Comparison of ENCODE assay signal across 17 cellular contexts in the genomic region with DNA sequence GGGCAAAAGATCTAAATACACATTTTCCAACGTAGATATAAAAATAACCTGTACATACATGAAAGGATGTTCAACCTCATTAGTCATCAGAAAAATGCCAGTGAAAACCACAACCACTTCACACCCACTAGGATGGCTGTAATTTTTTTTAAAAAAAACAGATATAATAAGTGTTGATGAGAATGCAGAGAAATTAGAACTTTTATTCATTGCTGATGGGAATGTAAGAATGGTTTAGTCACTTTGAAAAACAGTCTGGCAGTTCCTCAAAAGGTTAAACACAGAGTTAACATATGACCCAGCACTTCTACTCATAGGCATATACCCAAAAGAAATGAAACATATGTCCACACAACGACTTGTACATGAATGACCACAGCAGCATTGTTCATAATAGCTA. TPM values are rescaled to one million over a fixed set of nuclear protein-coding genes. Genes with fewer than 3 reads are reported as not detected.
DNase-seq lines count a peak whose midpoint lies in the region; ATAC-seq, FAIRE-seq and TF ChIP-seq lines count a peak whose summit lies in the region.
"Had no signal": no experiment of that assay in that cellular context is flagged by ENCODE, and none has a peak within 500 bp of the region (broad histone marks: within the 10 kb centered on the region; RNA-seq: fewer than 3 reads in every experiment).

No MANE protein-coding gene starts in this region.

- H3K4me3 ChIP-seq in mammary epithelial cell (replicated peaks in 1 of 3; ENCODE audit: insufficient read depth in 1 of 3, low read depth in 2 of 3, low read length in 3 of 3) (no peak overlapping the region), small intestine (ENCODE audit: low read depth in 1 of 2, low read length in 2 of 2) (no peak overlapping the region)
- H3K4me3 ChIP-seq: lower lobe of right lung, SJSA1 had no signal

- H3K27me3 Mint-ChIP-seq in activated naive CD4-positive, alpha-beta T cell treated with anti-CD3 and anti-CD28 coated beads for 36 hours (ENCODE audit: low read depth) = no peaks in the 10 kb centered on the region
- H3K27me3 Mint-ChIP-seq in T-helper 1 cell treated with Interleukin-12 subunit alpha and Interleukin-12 subunit beta and Interleukin-4 antibody, amounts not matched to agents 30 μg/mL and 1 μg/mL, for 36 hours (ENCODE audit: low read depth) = no peaks in the 10 kb centered on the region

- H3K36me3 Mint-ChIP-seq in activated naive CD4-positive, alpha-beta T cell treated with anti-CD3 and anti-CD28 coated beads for 36 hours (ENCODE audit: low read depth) = peaks cover 44% of the 10 kb centered on the region
- peaks cover 54% of the 10 kb centered on the region for H3K36me3 Mint-ChIP-seq in T-helper 1 cell treated with Interleukin-12 subunit alpha and Interleukin-12 subunit beta and Interleukin-4 antibody, amounts not matched to agents 30 μg/mL and 1 μg/mL, for 36 hours (ENCODE audit: low read depth)

- CTCF ChIA-PET in activated naive CD4-positive, alpha-beta T cell treated with anti-CD3 and anti-CD28 coated beads for 36 hours (lab: Charles Lee) = interaction anchor here (1.1 to 1.2 kb wide), 2 partner anchors 19 to 35 kb away, joined by 3 read pairs; no protein-coding TSS in a partner anchor
- CTCF ChIA-PET in mammary epithelial cell (lab: Charles Lee; ENCODE audit: low non-redundant PET) = no interaction called here

- no peak for TF ChIP-seq CTCF in mammary epithelial cell (conservative IDR thresholded peaks at IDR 0.05 in 1 of 2, IDR thresholded peaks at IDR 0.05 in 1 of 2; ENCODE audit: extremely low read depth in 1 of 2, insufficient read depth in 1 of 2, low read depth in 1 of 2, low read length in 2 of 2)

- H3K27me3 ChIP-seq in mammary epithelial cell (ENCODE audit: insufficient read depth, low read length) (no peaks in the 10 kb centered on the region), small intestine (ENCODE audit: control insufficient read depth in 2 of 2, insufficient read depth in 2 of 2, low read length in 2 of 2) (no peaks in the 10 kb centered on the region)
- H3K27me3 ChIP-seq: SJSA1 had no signal

- WGBS in mammary epithelial cell (ENCODE audit: low coverage, missing lambda C conversion rate) = 6% methylated on average over 2 of the region's 2 CpGs
- 58 to 74% (median 67%) methylated on average over 2 of the region's 2 CpGs for WGBS in small intestine, 3 donors

- in situ Hi-C loops in mammary epithelial cell (cut with MboI; ENCODE audit: low sequenced_read_pairs in 2 of 2) = no loop called here

- H3K4me1 ChIP-seq in mammary epithelial cell (ENCODE audit: insufficient read depth, low read length) (peaks cover 16% of the 10 kb centered on the region), small intestine (ENCODE audit: control insufficient read depth in 2 of 2, insufficient read depth in 1 of 2, low read depth in 1 of 2, low read length in 1 of 2) (no peaks in the 10 kb centered on the region)
- H3K4me1 ChIP-seq: lower lobe of right lung, SJSA1 had no signal

- intact Hi-C loops in activated naive CD4-positive, alpha-beta T cell treated with anti-CD3 and anti-CD28 coated beads for 36 hours (cut with micrococcal nuclease) = loop anchor here (1.0 to 2.0 kb wide), 4 partner anchors 20 to 70 kb away; no protein-coding TSS in a partner anchor
- intact Hi-C loops in mammary epithelial cell (cut with micrococcal nuclease) = no loop called here
- intact Hi-C loops in Right ventricle myocardium inferior (cut with DNase I) = no loop called here

- H3K4me2 ChIP-seq in mammary epithelial cell (ENCODE audit: insufficient read depth, low read depth, low read length) = peak overlapping the region; percentile 20

- no peak overlapping the region for H3K9ac ChIP-seq in mammary epithelial cell (ENCODE audit: insufficient read depth, low read length)

- H3K79me2 ChIP-seq in mammary epithelial cell (ENCODE audit: insufficient read depth, low read length) = no peaks in the 10 kb centered on the region

- no peaks in the 10 kb centered on the region for H4K20me1 ChIP-seq in mammary epithelial cell (ENCODE audit: insufficient read depth, low read length)

- no peak for ATAC-seq in Right ventricle myocardium inferior
- ATAC-seq in GM18868 (IDR thresholded peaks at IDR 0.05; ENCODE audit: unreplicated experiment) = no peak
- no peak for ATAC-seq in GM18867 (IDR thresholded peaks at IDR 0.05; ENCODE audit: unreplicated experiment)
- ATAC-seq: lower lobe of right lung had no signal

- H3K27ac Mint-ChIP-seq in activated naive CD4-positive, alpha-beta T cell treated with anti-CD3 and anti-CD28 coated beads for 36 hours = peak overlapping the region; percentile 80
- H3K27ac Mint-ChIP-seq in T-helper 1 cell treated with Interleukin-12 subunit alpha and Interleukin-12 subunit beta and Interleukin-4 antibody, amounts not matched to agents 30 μg/mL and 1 μg/mL, for 36 hours = peak overlapping the region; percentile 72

- H3K27ac ChIP-seq in mammary epithelial cell (ENCODE audit: insufficient read depth, low read depth, low read length) (no peak overlapping the region), small intestine (ENCODE audit: low read depth in 1 of 2, low read length in 1 of 2) (no peak overlapping the region)
- H3K27ac ChIP-seq: HL-60, lower lobe of right lung, SJSA1 had no signal

- H2AFZ ChIP-seq in mammary epithelial cell (ENCODE audit: low read depth, low read length) = no peak overlapping the region

- H3K9me3 ChIP-seq in mammary epithelial cell (replicated peaks; ENCODE audit: insufficient read depth, low read length) (peaks cover 3% of the 10 kb centered on the region), small intestine (ENCODE audit: control insufficient read depth, low read depth) (no peaks in the 10 kb centered on the region)
- H3K9me3 ChIP-seq: lower lobe of right lung, SJSA1 had no signal

- H3K4me1 Mint-ChIP-seq in activated naive CD4-positive, alpha-beta T cell treated with anti-CD3 and anti-CD28 coated beads for 36 hours (ENCODE audit: low read depth) = peaks cover 89% of the 10 kb centered on the region
- H3K4me1 Mint-ChIP-seq in T-helper 1 cell treated with Interleukin-12 subunit alpha and Interleukin-12 subunit beta and Interleukin-4 antibody, amounts not matched to agents 30 μg/mL and 1 μg/mL, for 36 hours (ENCODE audit: low read depth) = peaks cover 68% of the 10 kb centered on the region

- peak; percentile 55 for DNase-seq in activated naive CD4-positive, alpha-beta T cell treated with anti-CD3 and anti-CD28 coated beads for 36 hours
- DNase-seq in activated naive CD4-positive, alpha-beta T cell treated with anti-CD3 and anti-CD28 coated beads, Interleukin-2, amount 50 U/mL, for 16 hours = no peak
- DNase-seq in mammary epithelial cell = peak; percentile 37
- DNase-seq in small intestine = peak; percentile 6
- no peak for DNase-seq in Right ventricle myocardium inferior (ENCODE audit: missing footprints)
- DNase-seq: anterior cingulate cortex, head of caudate nucleus, lower lobe of right lung, NCI-H1694, NCI-H226, occipital lobe, retina had no signal

- H3K36me3 ChIP-seq in mammary epithelial cell (ENCODE audit: insufficient read depth, low read length) (no peaks in the 10 kb centered on the region), small intestine (ENCODE audit: control insufficient read depth in 2 of 2, insufficient read depth in 2 of 2, low read length in 2 of 2) (no peaks in the 10 kb centered on the region)
- H3K36me3 ChIP-seq: lower lobe of right lung, SJSA1 had no signal

- no peak for FAIRE-seq in small intestine (lab: Jason Lieb, UNC)

- H3K9me3 Mint-ChIP-seq in activated naive CD4-positive, alpha-beta T cell treated with anti-CD3 and anti-CD28 coated beads for 36 hours = peaks cover 15% of the 10 kb centered on the region
- H3K9me3 Mint-ChIP-seq in T-helper 1 cell treated with Interleukin-12 subunit alpha and Interleukin-12 subunit beta and Interleukin-4 antibody, amounts not matched to agents 30 μg/mL and 1 μg/mL, for 36 hours = peaks cover 32% of the 10 kb centered on the region

- H3K4me3 Mint-ChIP-seq in activated naive CD4-positive, alpha-beta T cell treated with anti-CD3 and anti-CD28 coated beads for 36 hours = no peak overlapping the region
- peak overlapping the region; percentile 36 for H3K4me3 Mint-ChIP-seq in T-helper 1 cell treated with Interleukin-12 subunit alpha and Interleukin-12 subunit beta and Interleukin-4 antibody, amounts not matched to agents 30 μg/mL and 1 μg/mL, for 36 hours

- dilution Hi-C loops in mammary epithelial cell (cut with HindIII; ENCODE audit: low sequenced_read_pairs) = no loop called here

- no TSS peak for BruUV-seq in mammary epithelial cell (replicated peaks; lab: Mats Ljungman, UMichigan)

RNA-seq across cellular contexts. Expression of a gene that starts 32.3 kb away (rescaled TPM):
- 10 to 100 TPM; 49.5 to 53.0 TPM for total RNA-seq in activated naive CD4-positive, alpha-beta T cell treated with anti-CD3 and anti-CD28 coated beads for 36 hours
- total RNA-seq in mammary epithelial cell = 1 to 10 TPM; 5.3 to 9.5 TPM
- 8.2 TPM for polyA plus RNA-seq in mammary epithelial cell
- 11.5 TPM for polyA minus RNA-seq in mammary epithelial cell
- polyA plus RNA-seq in small intestine = 1 to 10 TPM in 2 of 3 donors, under 1 TPM in 1; 0.91 to 1.4 (median 1.3) TPM
- total RNA-seq in Right ventricle myocardium inferior = 0.16 TPM
- total RNA-seq: SJSA1 had no signal

Comparison
In these comparisons a context has a peak if more than half of its experiments do, and no peak if none do; other contexts are left out.
1. DNase-seq: peak in activated naive CD4-positive, alpha-beta T cell treated with anti-CD3 and anti-CD28 coated beads for 36 hours (single experiment), mammary epithelial cell (single experiment) and small intestine (single experiment); none in activated naive CD4-positive, alpha-beta T cell treated with anti-CD3 and anti-CD28 coated beads, Interleukin-2, amount 50 U/mL, for 16 hours (single experiment) and Right ventricle myocardium inferior (single experiment).
2. RNA of a gene that starts 32.3 kb away (total RNA-seq): 49.5 to 53.0 TPM in activated naive CD4-positive, alpha-beta T cell treated with anti-CD3 and anti-CD28 coated beads for 36 hours; 5.3 to 9.5 TPM in mammary epithelial cell and 0.16 TPM in Right ventricle myocardium inferior (single experiment); every median in the first group is over 4 times any median in the second.